ENCODE assay signal across 8 cellular contexts in the genomic region with DNA sequence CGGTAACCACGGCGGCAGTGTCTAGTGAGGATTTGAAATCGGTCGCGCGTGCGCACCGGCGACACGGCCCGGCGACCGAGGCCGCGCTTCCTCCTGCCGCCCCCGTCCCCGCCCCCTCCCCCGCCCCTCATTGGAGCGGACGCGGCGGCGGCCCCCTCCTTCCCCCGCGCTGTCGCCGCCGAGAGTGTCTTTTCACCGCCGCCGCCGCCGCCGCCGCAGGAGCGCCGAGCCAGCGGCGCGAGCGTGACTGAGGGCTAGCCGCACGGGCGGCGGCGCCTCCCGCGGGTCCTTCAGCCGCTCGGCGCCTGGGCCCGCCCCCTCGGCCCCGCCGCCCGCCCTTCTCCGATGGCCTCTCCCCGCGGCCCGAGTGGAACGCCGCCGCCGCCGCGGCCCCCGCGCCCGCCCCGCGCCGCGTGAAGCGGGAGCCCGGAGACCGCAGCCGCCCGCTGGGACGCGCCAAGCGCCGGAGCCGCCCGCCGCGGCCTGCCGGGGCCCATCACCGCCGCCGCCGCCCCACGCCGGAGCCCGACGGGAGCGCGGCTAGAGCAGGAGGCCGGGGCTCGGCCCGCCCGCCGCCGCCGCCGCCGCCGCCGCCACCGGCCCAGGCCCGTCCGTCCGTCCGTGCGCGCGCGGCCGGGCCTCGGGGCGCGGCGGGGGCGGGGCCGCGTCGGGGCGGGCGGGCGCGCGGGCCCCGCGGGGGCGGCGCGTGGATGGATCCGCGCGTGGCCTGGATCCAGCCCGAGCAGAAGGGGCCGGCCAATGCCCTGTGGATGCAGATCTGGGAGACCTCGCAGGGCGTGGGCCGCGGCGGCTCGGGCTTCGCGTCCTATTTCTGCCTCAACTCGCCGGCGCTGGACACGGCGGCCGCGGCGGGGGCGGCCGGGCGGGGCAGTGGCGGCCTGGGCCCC. TPM values are rescaled to one million over a fixed set of nuclear protein-coding genes. Genes with fewer than 3 reads are reported as not detected.
DNase-seq lines count a peak whose midpoint lies in the region; ATAC-seq and TF ChIP-seq lines count a peak whose summit lies in the region.

A gene (plus strand): TSS at position 159 of the 908 bp plus-strand sequence. CDS start 552 bp downstream, at position 711.

- no peaks in the 10 kb centered on the region for H3K36me3 Mint-ChIP-seq in T-helper 17 cell (ENCODE audit: low read depth)

- DNase-seq in activated T-cell treated with anti-CD3 and anti-CD28 coated beads for 1 hour (ENCODE audit: low read depth) (peak; percentile 97), T-helper 17 cell (peak in 2 of 3 donors; percentile 97 to 98), upper lobe of left lung (peak; percentile 40 to 99), NCI-H2196 (lab: John Stamatoyannopoulos, UW; ENCODE audit: unreplicated experiment) (no peak)
- DNase-seq in activated T-cell treated with anti-CD3 and anti-CD28 coated beads, Interleukin-2, amount 50 U/mL, for 1 hour = no peak

- H3K4me1 ChIP-seq in endocrine pancreas (ENCODE audit: control insufficient read depth, insufficient read depth, low read length) = no peaks in the 10 kb centered on the region
- peaks cover 18% of the 10 kb centered on the region for H3K4me1 ChIP-seq in mesodermal cell (ENCODE audit: control insufficient read depth, insufficient read depth, low read length, poor library complexity, severe bottlenecking)
- H3K4me1 ChIP-seq in upper lobe of left lung = peaks cover 44 to 49% (median 44%) of the 10 kb centered on the region in 4 donors

- H3K27me3 Mint-ChIP-seq in T-helper 17 cell = no peaks in the 10 kb centered on the region

- H3K9ac ChIP-seq in endocrine pancreas (ENCODE audit: control insufficient read depth, insufficient read depth, low read length) = peak within 1 kb of the TSS; percentile 90

- 0% methylated on average over 72 to 75 of the region's 163 CpGs for WGBS in mesodermal cell (ENCODE audit: insufficient coverage in 2 of 2), 2 experiments
- WGBS in upper lobe of left lung, 2 donors = 1% methylated on average over 22 of the region's 163 CpGs; no CpG with 5 or more reads in 1 of the 2 donors

- peaks cover 35% of the 10 kb centered on the region for H3K4me1 Mint-ChIP-seq in T-helper 17 cell

- H3K9me3 ChIP-seq in T-helper 17 cell (ENCODE audit: control insufficient read depth, low read length, poor library complexity, severe bottlenecking) = no peaks in the 10 kb centered on the region
- H3K9me3 ChIP-seq in endocrine pancreas (ENCODE audit: control insufficient read depth, low read length) = no peaks in the 10 kb centered on the region
- H3K9me3 ChIP-seq in mesodermal cell (ENCODE audit: control insufficient read depth, low read length) = no peaks in the 10 kb centered on the region
- H3K9me3 ChIP-seq in upper lobe of left lung = no peaks in the 10 kb centered on the region

- TF ChIP-seq CTCF in upper lobe of left lung (IDR thresholded peaks at IDR 0.05) = no peak

- peak within 1 kb of the TSS; percentile 93 for H3K27ac ChIP-seq in mesodermal cell (ENCODE audit: low read depth, low read length, severe bottlenecking)
- H3K27ac ChIP-seq in upper lobe of left lung = peak within 1 kb of the TSS; percentile 90 to 98 (median 92)

- ATAC-seq in HG02981 (IDR thresholded peaks at IDR 0.05; ENCODE audit: unreplicated experiment) (peak; percentile 17), T-helper 17 cell (no peak), upper lobe of left lung (ENCODE audit: low FRiP score in 2 of 2) (no peak)

- TF ChIP-seq POLR2A in upper lobe of left lung (IDR thresholded peaks at IDR 0.05) = no peak

- no peak for TF ChIP-seq EP300 in upper lobe of left lung (IDR thresholded peaks at IDR 0.05)

- H3K4me3 ChIP-seq in endocrine pancreas (ENCODE audit: control insufficient read depth, insufficient read depth, low read length) = peak within 1 kb of the TSS; percentile 6
- peak within 1 kb of the TSS; percentile 64 for H3K4me3 ChIP-seq in mesodermal cell (ENCODE audit: extremely low read depth, insufficient read depth, low read length, poor library complexity, severe bottlenecking)
- H3K4me3 ChIP-seq in upper lobe of left lung = peak within 1 kb of the TSS; percentile 73 to 94 (median 88)

- H3K27me3 ChIP-seq in endocrine pancreas (ENCODE audit: control insufficient read depth, insufficient read depth, low read length) (no peaks in the 10 kb centered on the region), upper lobe of left lung (no peaks in the 10 kb centered on the region)

- H3K36me3 ChIP-seq in endocrine pancreas (ENCODE audit: control insufficient read depth, insufficient read depth, low read length) (no peaks in the 10 kb centered on the region), mesodermal cell (ENCODE audit: control insufficient read depth, insufficient read depth, low read length) (peaks cover 21% of the 10 kb centered on the region), upper lobe of left lung (no peaks in the 10 kb centered on the region)

- H3K27ac Mint-ChIP-seq in T-helper 17 cell = peak within 1 kb of the TSS; percentile 80

- H3K4me3 Mint-ChIP-seq in T-helper 17 cell = peak within 1 kb of the TSS; percentile 88

RNA-seq across cellular contexts. Expression of the gene that starts here (rescaled TPM):
- 10 to 100 TPM; 54.7 to 59.4 TPM for total RNA-seq in T-helper 17 cell
- polyA plus RNA-seq in mesodermal cell (2013, experiment 1 of 2) = 19.0 TPM
- polyA plus RNA-seq in mesodermal cell (2013, experiment 2 of 2) = 22.3 TPM
- total RNA-seq in upper lobe of left lung = 10 to 100 TPM; 19.7 to 44.0 (median 27.3) TPM

Comparison
In these comparisons a context has a peak if more than half of its experiments do, and no peak if none do; other contexts are left out.
1. DNase-seq: peak in activated T-cell treated with anti-CD3 and anti-CD28 coated beads for 1 hour (single experiment), T-helper 17 cell (2 of 3) and upper lobe of left lung (2 of 2); none in activated T-cell treated with anti-CD3 and anti-CD28 coated beads, Interleukin-2, amount 50 U/mL, for 1 hour (single experiment) and NCI-H2196 (single experiment).
2. H3K4me3 ChIP-seq: peak in every context shown above with its lines; median percentile 88 in upper lobe of left lung; 64 in mesodermal cell; 6 in endocrine pancreas.